ENCODE assay signal across 9 cellular contexts in the genomic region with DNA sequence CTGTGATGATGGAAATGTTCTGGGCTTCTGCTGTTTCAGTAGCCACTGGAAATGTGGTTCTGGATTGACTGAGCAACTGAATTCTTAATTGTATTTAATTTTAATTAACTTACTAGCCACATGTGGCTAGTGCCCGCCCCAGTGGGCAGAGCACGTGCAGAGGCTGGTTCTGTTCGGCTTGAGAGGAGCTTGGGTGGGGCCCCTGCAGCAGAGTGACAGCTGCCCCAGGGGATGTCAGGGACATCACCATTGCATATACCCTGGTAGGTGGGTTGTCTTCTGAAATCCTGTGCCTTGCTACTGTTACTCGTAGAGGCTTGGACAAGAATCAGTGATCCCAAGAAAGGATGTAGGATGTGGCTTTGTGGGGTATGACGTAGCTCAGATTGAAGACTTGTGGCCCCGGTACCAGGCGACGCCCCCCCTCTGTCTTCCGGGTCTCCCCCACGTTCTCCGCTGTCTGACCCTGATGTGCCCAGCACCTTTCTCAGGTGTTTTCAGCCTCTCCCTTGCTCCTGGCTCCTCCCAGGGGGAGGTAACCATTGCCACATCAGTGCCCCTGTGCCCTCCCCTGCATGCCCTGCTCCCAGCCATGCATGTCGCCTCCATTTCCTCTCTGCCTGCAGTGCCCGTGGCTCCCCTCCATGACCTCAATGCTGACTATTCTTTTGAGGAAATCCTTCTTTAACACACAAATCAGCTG.
A peak's percentile ranks its signal among the peaks of the same experiment; 100 is the strongest.
DNase-seq lines count a peak whose midpoint lies in the region; ATAC-seq and TF ChIP-seq lines count a peak whose summit lies in the region.
"Had no signal": no experiment of that assay in that cellular context is flagged by ENCODE, and none has a peak within 500 bp of the region (broad histone marks: within the 10 kb centered on the region; RNA-seq: fewer than 3 reads in every experiment).

No MANE protein-coding gene starts in this region.

- H3K4me1 Mint-ChIP-seq in activated CD8-positive, alpha-beta T cell treated with anti-CD3 and anti-CD28 coated beads for 36 hours (ENCODE audit: low read depth): no peaks in the 10 kb centered on the region
- peaks cover 53% of the 10 kb centered on the region for H3K4me1 Mint-ChIP-seq in nephron progenitor cell

- intact Hi-C loops in activated CD8-positive, alpha-beta T cell treated with anti-CD3 and anti-CD28 coated beads for 36 hours (cut with micrococcal nuclease): no loop called here
- intact Hi-C loops in vagina (cut with DNase I): no loop called here

- no peak overlapping the region for H3K27ac Mint-ChIP-seq in activated CD8-positive, alpha-beta T cell treated with anti-CD3 and anti-CD28 coated beads for 36 hours
- H3K27ac Mint-ChIP-seq in nephron progenitor cell: peak overlapping the region; percentile 98

- H3K36me3 ChIP-seq in vagina: no peaks in the 10 kb centered on the region
- H3K36me3 ChIP-seq: SJSA1 had no signal

- peak; percentile 10; the same call in 1 of the 2 replicates for TF ChIP-seq RAD21 in Ishikawa (IDR thresholded peaks at IDR 0.05; ENCODE audit: low read depth)

- no peak overlapping the region for H3K4me3 Mint-ChIP-seq in activated CD8-positive, alpha-beta T cell treated with anti-CD3 and anti-CD28 coated beads for 36 hours
- H3K4me3 Mint-ChIP-seq in nephron progenitor cell: peak overlapping the region; percentile 69

- H3K27me3 ChIP-seq in vagina: no peaks in the 10 kb centered on the region
- H3K27me3 ChIP-seq: SJSA1 had no signal

- no peaks in the 10 kb centered on the region for H3K9me3 ChIP-seq in vagina
- H3K9me3 ChIP-seq: SJSA1 had no signal

- H3K4me1 ChIP-seq in vagina: no peaks in the 10 kb centered on the region

- peak; percentile 11 for DNase-seq in activated CD8-positive, alpha-beta T cell treated with anti-CD3 and anti-CD28 coated beads for 36 hours
- DNase-seq in nephron progenitor cell: peak; percentile 62
- DNase-seq in vagina (ENCODE audit: extremely low spot score in 2 of 2): no peak
- DNase-seq in activated CD4-positive, CD25-positive, alpha-beta regulatory T cell treated with anti-CD3 and anti-CD28 coated beads, Interleukin-2, amount 50 U/mL, for 72 hours: no peak

- POLR2A ChIA-PET in activated CD8-positive, alpha-beta T cell treated with anti-CD3 and anti-CD28 coated beads for 36 hours (lab: Charles Lee): no interaction called here

- TF ChIP-seq POLR2A in vagina (IDR thresholded peaks at IDR 0.05): no peak

- H3K27me3 Mint-ChIP-seq in activated CD8-positive, alpha-beta T cell treated with anti-CD3 and anti-CD28 coated beads for 36 hours: peaks cover 4% of the 10 kb centered on the region
- no peaks in the 10 kb centered on the region for H3K27me3 Mint-ChIP-seq in nephron progenitor cell (ENCODE audit: low read depth, poor library complexity)

- no peak overlapping the region for H3K4me3 ChIP-seq in vagina
- H3K4me3 ChIP-seq: SJSA1 had no signal

- peak; percentile 91 for ATAC-seq in GM18909 (IDR thresholded peaks at IDR 0.05; ENCODE audit: poor library complexity, unreplicated experiment)
- ATAC-seq in activated CD8-positive, alpha-beta T cell treated with anti-CD3 and anti-CD28 coated beads for 36 hours: peak; percentile 56
- no peak for ATAC-seq in HG02884 (IDR thresholded peaks at IDR 0.05; ENCODE audit: unreplicated experiment)
- no peak for ATAC-seq in activated CD4-positive, CD25-positive, alpha-beta regulatory T cell treated with anti-CD3 and anti-CD28 coated beads, Interleukin-2, amount 50 U/mL, for 24 hours

- CTCF ChIA-PET in activated CD8-positive, alpha-beta T cell treated with anti-CD3 and anti-CD28 coated beads for 36 hours (lab: Charles Lee): no interaction called here

- no peaks in the 10 kb centered on the region for H3K9me3 Mint-ChIP-seq in activated CD8-positive, alpha-beta T cell treated with anti-CD3 and anti-CD28 coated beads for 36 hours
- no peaks in the 10 kb centered on the region for H3K9me3 Mint-ChIP-seq in nephron progenitor cell

- no peaks in the 10 kb centered on the region for H3K36me3 Mint-ChIP-seq in activated CD8-positive, alpha-beta T cell treated with anti-CD3 and anti-CD28 coated beads for 36 hours (ENCODE audit: low read depth)
- H3K36me3 Mint-ChIP-seq in nephron progenitor cell (ENCODE audit: low read depth): no peaks in the 10 kb centered on the region

- TF ChIP-seq CTCF in activated CD8-positive, alpha-beta T cell treated with anti-CD3 and anti-CD28 coated beads for 36 hours (IDR thresholded peaks at IDR 0.05): no peak
- TF ChIP-seq CTCF in nephron progenitor cell (IDR thresholded peaks at IDR 0.05) (no peak), vagina (IDR thresholded peaks at IDR 0.05) (no peak)

- peak; percentile 11; the same call in 1 of the 2 replicates for TF ChIP-seq EP300 in Ishikawa (IDR thresholded peaks at IDR 0.05; ENCODE audit: borderline replicate concordance)

- H3K27ac ChIP-seq in vagina: no peak overlapping the region
- H3K27ac ChIP-seq: SJSA1 had no signal

TF ChIP-seq in Ishikawa, 13 proteins besides CTCF, POLR2A, EP300 and RAD21:
- TF ChIP-seq EGR1 (IDR thresholded peaks at IDR 0.05) (no peak), ZBTB7A (IDR thresholded peaks at IDR 0.05; ENCODE audit: low read depth) (no peak; the same call in 1 of the 2 replicates), CREB1 (IDR thresholded peaks at IDR 0.05; ENCODE audit: low read depth) (no peak), TEAD4 (IDR thresholded peaks at IDR 0.05) (peak; percentile 95), TCF12 (IDR thresholded peaks at IDR 0.05; ENCODE audit: low read depth) (peak; percentile 74), CEBPB (IDR thresholded peaks at IDR 0.05) (peak; percentile 82), NFIC (IDR thresholded peaks at IDR 0.05) (no peak), TAF1 (IDR thresholded peaks at IDR 0.05; ENCODE audit: low read depth) (peak; percentile 89), MAX (IDR thresholded peaks at IDR 0.05) (peak; percentile 73), FOXM1 (IDR thresholded peaks at IDR 0.05; ENCODE audit: borderline replicate concordance, low read depth) (no peak), YY1 (IDR thresholded peaks at IDR 0.05; ENCODE audit: low read depth) (peak; percentile 92)
- TF ChIP-seq, protein P1, sequence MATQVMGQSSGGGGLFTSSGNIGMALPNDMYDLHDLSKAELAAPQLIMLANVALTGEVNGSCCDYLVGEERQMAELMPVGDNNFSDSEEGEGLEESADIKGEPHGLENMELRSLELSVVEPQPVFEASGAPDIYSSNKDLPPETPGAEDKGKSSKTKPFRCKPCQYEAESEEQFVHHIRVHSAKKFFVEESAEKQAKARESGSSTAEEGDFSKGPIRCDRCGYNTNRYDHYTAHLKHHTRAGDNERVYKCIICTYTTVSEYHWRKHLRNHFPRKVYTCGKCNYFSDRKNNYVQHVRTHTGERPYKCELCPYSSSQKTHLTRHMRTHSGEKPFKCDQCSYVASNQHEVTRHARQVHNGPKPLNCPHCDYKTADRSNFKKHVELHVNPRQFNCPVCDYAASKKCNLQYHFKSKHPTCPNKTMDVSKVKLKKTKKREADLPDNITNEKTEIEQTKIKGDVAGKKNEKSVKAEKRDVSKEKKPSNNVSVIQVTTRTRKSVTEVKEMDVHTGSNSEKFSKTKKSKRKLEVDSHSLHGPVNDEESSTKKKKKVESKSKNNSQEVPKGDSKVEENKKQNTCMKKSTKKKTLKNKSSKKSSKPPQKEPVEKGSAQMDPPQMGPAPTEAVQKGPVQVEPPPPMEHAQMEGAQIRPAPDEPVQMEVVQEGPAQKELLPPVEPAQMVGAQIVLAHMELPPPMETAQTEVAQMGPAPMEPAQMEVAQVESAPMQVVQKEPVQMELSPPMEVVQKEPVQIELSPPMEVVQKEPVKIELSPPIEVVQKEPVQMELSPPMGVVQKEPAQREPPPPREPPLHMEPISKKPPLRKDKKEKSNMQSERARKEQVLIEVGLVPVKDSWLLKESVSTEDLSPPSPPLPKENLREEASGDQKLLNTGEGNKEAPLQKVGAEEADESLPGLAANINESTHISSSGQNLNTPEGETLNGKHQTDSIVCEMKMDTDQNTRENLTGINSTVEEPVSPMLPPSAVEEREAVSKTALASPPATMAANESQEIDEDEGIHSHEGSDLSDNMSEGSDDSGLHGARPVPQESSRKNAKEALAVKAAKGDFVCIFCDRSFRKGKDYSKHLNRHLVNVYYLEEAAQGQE (IDR thresholded peaks at IDR 0.05; ENCODE audit: low read depth): no peak
- TF ChIP-seq, protein P2, sequence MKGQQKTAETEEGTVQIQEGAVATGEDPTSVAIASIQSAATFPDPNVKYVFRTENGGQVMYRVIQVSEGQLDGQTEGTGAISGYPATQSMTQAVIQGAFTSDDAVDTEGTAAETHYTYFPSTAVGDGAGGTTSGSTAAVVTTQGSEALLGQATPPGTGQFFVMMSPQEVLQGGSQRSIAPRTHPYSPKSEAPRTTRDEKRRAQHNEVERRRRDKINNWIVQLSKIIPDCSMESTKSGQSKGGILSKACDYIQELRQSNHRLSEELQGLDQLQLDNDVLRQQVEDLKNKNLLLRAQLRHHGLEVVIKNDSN (IDR thresholded peaks at IDR 0.05): peak; percentile 48

Comparison
In these comparisons a context has a peak if more than half of its experiments do, and no peak if none do; other contexts are left out.
1. ATAC-seq: peak in GM18909 (single experiment) and activated CD8-positive, alpha-beta T cell treated with anti-CD3 and anti-CD28 coated beads for 36 hours (single experiment); none in HG02884 (single experiment) and activated CD4-positive, CD25-positive, alpha-beta regulatory T cell treated with anti-CD3 and anti-CD28 coated beads, Interleukin-2, amount 50 U/mL, for 24 hours (0 of 2).
2. DNase-seq: peak in activated CD8-positive, alpha-beta T cell treated with anti-CD3 and anti-CD28 coated beads for 36 hours (single experiment) and nephron progenitor cell (single experiment); none in vagina (0 of 2) and activated CD4-positive, CD25-positive, alpha-beta regulatory T cell treated with anti-CD3 and anti-CD28 coated beads, Interleukin-2, amount 50 U/mL, for 72 hours (single experiment).